In genomic region chr2:30270166-30270565, GRCh38 we compare ENCODE assay signal across 21 cellular contexts. TPM values are rescaled to one million over a fixed set of nuclear protein-coding genes. Genes with fewer than 3 reads are reported as not detected.
DNase-seq lines count a peak whose midpoint lies in the region; ATAC-seq, FAIRE-seq and TF ChIP-seq lines count a peak whose summit lies in the region.
"Had no signal": no experiment of that assay in that cellular context is flagged by ENCODE, and none has a peak within 500 bp of the region (broad histone marks: within the 10 kb centered on the region; RNA-seq: fewer than 3 reads in every experiment).

No MANE protein-coding gene starts in this region.

- peaks cover 15% of the 10 kb centered on the region for H3K36me3 Mint-ChIP-seq in activated CD4-positive, alpha-beta T cell treated with anti-CD3 and anti-CD28 coated beads, Interleukin-2, amount 10 ng/mL, durations not matched to agents 24 days and 14 days (ENCODE audit: low read depth)
- H3K36me3 Mint-ChIP-seq in central memory CD8-positive, alpha-beta T cell (ENCODE audit: insufficient read depth) = peaks cover 4% of the 10 kb centered on the region
- H3K36me3 Mint-ChIP-seq in naive thymus-derived CD8-positive, alpha-beta T cell = no peaks in the 10 kb centered on the region
- H3K36me3 Mint-ChIP-seq: CD8-positive, alpha-beta T cell had no signal

- WGBS in A549 (ENCODE audit: missing lambda C conversion rate) = 90% methylated on average over 3 of the region's 3 CpGs
- no CpG with 5 or more reads among the region's 3 CpGs for WGBS in mammary epithelial cell (ENCODE audit: low coverage, missing lambda C conversion rate)

- no peaks in the 10 kb centered on the region for H4K20me1 ChIP-seq in mammary epithelial cell (ENCODE audit: insufficient read depth, low read length)

- DNase-seq in activated CD4-positive, alpha-beta T cell treated with anti-CD3 and anti-CD28 coated beads, Interleukin-2, amount 10 ng/mL, durations not matched to agents 24 days and 14 days = no peak
- no peak for DNase-seq in activated CD4-positive, alpha-beta T cell treated with anti-CD3 and anti-CD28 coated beads for 4 hours
- DNase-seq in A549 (ENCODE audit: low read depth in 1 of 2, low spot score in 1 of 2) (no peak), NAMALWA (ENCODE audit: low spot score) (no peak), mammary epithelial cell (no peak), amygdala (lab: John Stamatoyannopoulos, UW) (no peak)
- no peak for DNase-seq in central memory CD8-positive, alpha-beta T cell (ENCODE audit: low spot score in 2 of 2)
- no peak for DNase-seq in naive thymus-derived CD8-positive, alpha-beta T cell
- DNase-seq: Calu3; CD8-positive, alpha-beta T cell; EL; GM23248; HCEC 1CT; NCI-H1417 treated with DMSO at 0.1 percent for 48 hours; NCI-H187 treated with DMSO at 0.1 percent for 48 hours; NCI-H226; NCI-H524; NCI-H82; OCI-M1 had no signal

- no peaks in the 10 kb centered on the region for H3K79me2 ChIP-seq in mammary epithelial cell (ENCODE audit: insufficient read depth, low read length)

- TF ChIP-seq POLR2A in A549 (IDR thresholded peaks at IDR 0.05; ENCODE audit: low read length) = no peak

- dilution Hi-C loops in mammary epithelial cell (cut with HindIII; ENCODE audit: low sequenced_read_pairs) = no loop called here

- H2AFZ ChIP-seq in mammary epithelial cell (ENCODE audit: low read depth, low read length) = no peak overlapping the region
- H2AFZ ChIP-seq: GM23248 had no signal

- TF ChIP-seq RAD21 in A549 (conservative IDR thresholded peaks at IDR 0.05 in 1 of 2, IDR thresholded peaks at IDR 0.05 in 1 of 2) = no peak

- H3K27me3 Mint-ChIP-seq in activated CD4-positive, alpha-beta T cell treated with anti-CD3 and anti-CD28 coated beads, Interleukin-2, amount 10 ng/mL, durations not matched to agents 24 days and 14 days = no peaks in the 10 kb centered on the region
- H3K27me3 Mint-ChIP-seq in central memory CD8-positive, alpha-beta T cell = no peaks in the 10 kb centered on the region
- H3K27me3 Mint-ChIP-seq in naive thymus-derived CD8-positive, alpha-beta T cell = no peaks in the 10 kb centered on the region

- no peak overlapping the region for H3K4me2 ChIP-seq in A549
- H3K4me2 ChIP-seq in mammary epithelial cell (ENCODE audit: insufficient read depth, low read depth, low read length) = no peak overlapping the region

- no peak for TF ChIP-seq CTCF in A549 (IDR thresholded peaks at IDR 0.05)
- no peak for TF ChIP-seq CTCF in mammary epithelial cell (conservative IDR thresholded peaks at IDR 0.05 in 1 of 2, IDR thresholded peaks at IDR 0.05 in 1 of 2; ENCODE audit: extremely low read depth in 1 of 2, insufficient read depth in 1 of 2, low read depth in 1 of 2, low read length in 2 of 2)

- no peak for FAIRE-seq in A549 (lab: Jason Lieb, UNC)
- FAIRE-seq: GM12878 had no signal

- no peaks in the 10 kb centered on the region for H3K9me3 ChIP-seq in A549
- no peaks in the 10 kb centered on the region for H3K9me3 ChIP-seq in mammary epithelial cell (replicated peaks; ENCODE audit: insufficient read depth, low read length)

- TF ChIP-seq EP300 in A549 (IDR thresholded peaks at IDR 0.05) = no peak

- peaks cover 67% of the 10 kb centered on the region for H3K4me1 ChIP-seq in A549
- H3K4me1 ChIP-seq in mammary epithelial cell (ENCODE audit: insufficient read depth, low read length) = peaks cover 25% of the 10 kb centered on the region

- peak overlapping the region; percentile 19 to 91; a peak in 5 of 6 replicates for H3K27ac ChIP-seq in A549
- no peak overlapping the region for H3K27ac ChIP-seq in mammary epithelial cell (ENCODE audit: insufficient read depth, low read depth, low read length)
- H3K27ac ChIP-seq: 22Rv1, GM23248 had no signal

- peak overlapping the region; percentile 53 for H3K27ac Mint-ChIP-seq in activated CD4-positive, alpha-beta T cell treated with anti-CD3 and anti-CD28 coated beads, Interleukin-2, amount 10 ng/mL, durations not matched to agents 24 days and 14 days
- peak overlapping the region; percentile 19 for H3K27ac Mint-ChIP-seq in central memory CD8-positive, alpha-beta T cell (ENCODE audit: low read depth)
- H3K27ac Mint-ChIP-seq in naive thymus-derived CD8-positive, alpha-beta T cell = peak overlapping the region in 8 of 10 donors; percentile 18 to 69 (median 50)
- H3K27ac Mint-ChIP-seq: CD8-positive, alpha-beta T cell had no signal

- H3K4me1 Mint-ChIP-seq in activated CD4-positive, alpha-beta T cell treated with anti-CD3 and anti-CD28 coated beads, Interleukin-2, amount 10 ng/mL, durations not matched to agents 24 days and 14 days = peaks cover 81% of the 10 kb centered on the region
- H3K4me1 Mint-ChIP-seq in central memory CD8-positive, alpha-beta T cell = peaks cover 33% of the 10 kb centered on the region
- peaks cover 40 to 84% (median 63%) of the 10 kb centered on the region in 4 donors for H3K4me1 Mint-ChIP-seq in naive thymus-derived CD8-positive, alpha-beta T cell

- H3K9me3 Mint-ChIP-seq in activated CD4-positive, alpha-beta T cell treated with anti-CD3 and anti-CD28 coated beads, Interleukin-2, amount 10 ng/mL, durations not matched to agents 24 days and 14 days = peaks cover 8% of the 10 kb centered on the region
- no peaks in the 10 kb centered on the region for H3K9me3 Mint-ChIP-seq in central memory CD8-positive, alpha-beta T cell
- H3K9me3 Mint-ChIP-seq in naive thymus-derived CD8-positive, alpha-beta T cell = no peaks in the 10 kb centered on the region
- H3K9me3 Mint-ChIP-seq: CD8-positive, alpha-beta T cell had no signal

- no peaks in the 10 kb centered on the region for H3K27me3 ChIP-seq in mammary epithelial cell (ENCODE audit: insufficient read depth, low read length)

- H3K9ac ChIP-seq in mammary epithelial cell (ENCODE audit: insufficient read depth, low read length) = no peak overlapping the region
- H3K9ac ChIP-seq: GM23248 had no signal

- no peak for ATAC-seq in A549
- no peak for ATAC-seq in central memory CD8-positive, alpha-beta T cell (replicated peaks; ENCODE audit: extremely low read depth, poor library complexity, severe bottlenecking)
- no peak for ATAC-seq in naive thymus-derived CD8-positive, alpha-beta T cell
- ATAC-seq: CD8-positive, alpha-beta T cell; GM12878 had no signal

- H3K4me3 Mint-ChIP-seq in activated CD4-positive, alpha-beta T cell treated with anti-CD3 and anti-CD28 coated beads, Interleukin-2, amount 10 ng/mL, durations not matched to agents 24 days and 14 days = no peak overlapping the region
- H3K4me3 Mint-ChIP-seq in central memory CD8-positive, alpha-beta T cell = no peak overlapping the region
- no peak overlapping the region for H3K4me3 Mint-ChIP-seq in naive thymus-derived CD8-positive, alpha-beta T cell
- H3K4me3 Mint-ChIP-seq: CD8-positive, alpha-beta T cell had no signal

- no peaks in the 10 kb centered on the region for H3K36me3 ChIP-seq in mammary epithelial cell (ENCODE audit: insufficient read depth, low read length)

- POLR2A ChIA-PET in A549 (lab: Yijun Ruan, JAX) = interaction anchor here (3.3 kb wide), 1 partner anchor 37 kb away, joined by 11 read pairs; no protein-coding TSS in a partner anchor
- POLR2A ChIA-PET in naive thymus-derived CD8-positive, alpha-beta T cell (lab: Charles Lee) = interaction anchor here (0.6 to 33.2 kb wide), 2 partner anchors 9 to 35 kb away, joined by 3 to 697 read pairs; partner anchors contain the start of gene LBH

- intact Hi-C loops in activated CD4-positive, alpha-beta T cell treated with anti-CD3 and anti-CD28 coated beads, Interleukin-2, amount 10 ng/mL, durations not matched to agents 24 days and 14 days (cut with micrococcal nuclease) = no loop called here
- intact Hi-C loops in mammary epithelial cell (cut with micrococcal nuclease) = loop anchor here (10.0 kb wide), 1 partner anchor 175 kb away; the partner anchor contains the start of gene LCLAT1

- CTCF ChIA-PET in A549 (lab: Yijun Ruan, JAX) (interaction anchor here (1.0 to 8.8 kb wide), 3 partner anchors 14 to 105 kb away, joined by 3 to 39 read pairs (median 5); no protein-coding TSS in a partner anchor), mammary epithelial cell (lab: Charles Lee; ENCODE audit: low non-redundant PET) (no interaction called here)

- no TSS peak for BruUV-seq in mammary epithelial cell (replicated peaks; lab: Mats Ljungman, UMichigan)

- in situ Hi-C loops in mammary epithelial cell (cut with MboI; ENCODE audit: low sequenced_read_pairs in 2 of 2) = no loop called here

- H3K4me3 ChIP-seq in A549 (no peak overlapping the region), mammary epithelial cell (replicated peaks in 1 of 3; ENCODE audit: insufficient read depth in 1 of 3, low read depth in 2 of 3, low read length in 3 of 3) (no peak overlapping the region)
- H3K4me3 ChIP-seq: GM12878, GM23248 had no signal

TF ChIP-seq in A549, 52 proteins besides CTCF, POLR2A, EP300 and RAD21:
- TF ChIP-seq KDM5A (IDR thresholded peaks at IDR 0.05) (no peak), GATA3 (IDR thresholded peaks at IDR 0.05; ENCODE audit: borderline replicate concordance) (no peak), NPAS2 (CRISPR knock-in tag; IDR thresholded peaks at IDR 0.05; ENCODE audit: borderline replicate concordance) (no peak), RFX5 (IDR thresholded peaks at IDR 0.05) (no peak)

RNA-seq across cellular contexts. Expression of gene LBH, which starts 38.8 kb away (rescaled TPM):
- total RNA-seq in activated CD4-positive, alpha-beta T cell treated with anti-CD3 and anti-CD28 coated beads, Interleukin-2, amount 10 ng/mL, durations not matched to agents 24 days and 14 days = 176 and 184 TPM in 2 replicates
- 149 and 163 TPM in 2 replicates for polyA plus RNA-seq in A549 (2011; rRNA removed)
- 174 and 289 TPM in 2 replicates for polyA plus RNA-seq in A549 (2012; cell fraction: cytosol; rRNA removed)
- polyA plus RNA-seq in A549 (2012; cell fraction: nucleus; rRNA removed) = 195 and 198 TPM in 2 replicates
- 197 to 273 TPM (median 216 TPM) in 3 replicates for polyA plus RNA-seq in A549 (2017; fragmentation: RNase III; extraction: RNeasy Plus Mini Kit Qiagen cat#74134 plus additional on column Dnase treatment)
- 226 and 241 TPM in 2 replicates for polyA minus RNA-seq in A549 (2011; rRNA and poly(A)+ RNA removed)
- 100 to 1,000 TPM; 537 to 573 TPM for total RNA-seq in naive thymus-derived CD8-positive, alpha-beta T cell
- polyA plus RNA-seq in naive thymus-derived CD8-positive, alpha-beta T cell = 100 to 1,000 TPM; 243 to 356 (median 307) TPM
- 10 to 100 TPM in 1 of 2 donors, 1 to 10 TPM in 1; 1.2 to 56.5 TPM for total RNA-seq in mammary epithelial cell
- 2.4 TPM for polyA plus RNA-seq in mammary epithelial cell
- polyA minus RNA-seq in mammary epithelial cell = 6.3 TPM
